ENCODE assay signal across 25 cellular contexts in the genomic region with DNA sequence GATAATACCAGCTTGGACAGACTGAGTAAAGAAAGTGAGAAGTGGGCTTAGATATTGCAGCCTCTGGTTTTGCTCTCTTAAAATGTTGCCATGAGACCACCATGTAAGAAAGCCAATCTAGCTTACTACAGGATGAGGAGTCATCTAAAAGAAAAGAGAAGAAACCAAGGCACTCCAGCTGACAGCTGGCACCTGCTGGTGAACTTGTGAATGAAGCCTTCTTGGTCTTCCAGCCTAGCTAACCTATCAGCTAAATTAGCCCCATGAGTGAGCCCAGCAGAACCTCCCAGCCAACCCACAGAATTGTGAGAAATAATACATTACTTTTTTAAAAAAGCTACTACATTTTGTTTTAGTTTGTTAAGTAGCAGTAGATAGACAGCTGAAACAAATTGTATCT.
"Had no signal": no experiment of that assay in that cellular context is flagged by ENCODE, and none has a peak within 500 bp of the region (broad histone marks: within the 10 kb centered on the region; RNA-seq: fewer than 3 reads in every experiment).

No MANE protein-coding gene starts in this region.

- H3K27me3 ChIP-seq: body of pancreas, breast epithelium had no signal

- H3K27ac ChIP-seq: adrenal gland, body of pancreas, breast epithelium had no signal

- DNase-seq: activated B cell treated with CpG ODN at 0.5 μM for 24 hours; activated CD4-positive, alpha-beta memory T cell treated with anti-CD3 and anti-CD28 coated beads for 36 hours; activated CD4-positive, alpha-beta T cell treated with anti-CD3 and anti-CD28 coated beads for 4 hours; activated CD4-positive, alpha-beta T cell treated with anti-CD3 and anti-CD28 coated beads, Interleukin-2, amount 50 U/mL, for 1 hour; activated CD4-positive, CD25-positive, alpha-beta regulatory T cell treated with anti-CD3 and anti-CD28 coated beads, Interleukin-2, amount 50 U/mL, for 72 hours; activated CD8-positive, alpha-beta memory T cell treated with anti-CD3 and anti-CD28 coated beads, Interleukin-2, amount 50 U/mL, for 4 hours; activated gamma-delta T cell treated with Interleukin-2 at 50 U/mL for 16 hours; activated naive CD4-positive, alpha-beta T cell treated with anti-CD3 and anti-CD28 coated beads for 36 hours; activated T-cell treated with anti-CD3 and anti-CD28 coated beads for 4 hours; activated T-cell treated with anti-CD3 and anti-CD28 coated beads, Interleukin-2, amount 50 U/mL, for 4 hours; adrenal gland; body of pancreas; MM.1S; MV-4-11; NCI-H1092; NCI-H1436 treated with DMSO at 0.1 percent for 48 hours; NCI-H1694 treated with DMSO at 0.1 percent for 48 hours; NCI-H2029; NCI-H345; NCI-H524 treated with DMSO at 0.1 percent for 48 hours; Right ventricle myocardium superior; T1000 had no signal

- H3K36me3 Mint-ChIP-seq: activated CD4-positive, alpha-beta memory T cell treated with anti-CD3 and anti-CD28 coated beads for 36 hours; activated naive CD4-positive, alpha-beta T cell treated with anti-CD3 and anti-CD28 coated beads, Interleukin-2, amount 50 U/mL, for 72 hours had no signal

- H3K27ac Mint-ChIP-seq: activated B cell treated with CpG ODN at 0.5 μM for 24 hours; activated CD4-positive, alpha-beta memory T cell treated with anti-CD3 and anti-CD28 coated beads for 36 hours; activated naive CD4-positive, alpha-beta T cell treated with anti-CD3 and anti-CD28 coated beads for 36 hours; activated naive CD4-positive, alpha-beta T cell treated with anti-CD3 and anti-CD28 coated beads, Interleukin-2, amount 50 U/mL, for 72 hours; activated T-helper 1 cell treated with anti-CD3 and anti-CD28 coated beads, Interleukin-12 subunit alpha, Interleukin-12 subunit beta, Interleukin-2, Interleukin-4 antibody, amounts not matched to agents 30 ng/mL and 10 ng/mL and 1 ng/mL, durations not matched to agents 14 hours and 24 hours and 36 hours had no signal

- H3K27me3 Mint-ChIP-seq: activated B cell treated with CpG ODN at 0.5 μM for 24 hours had no signal

- H3K9me3 ChIP-seq: adrenal gland, body of pancreas, breast epithelium had no signal

- H3K4me1 Mint-ChIP-seq: activated B cell treated with CpG ODN at 0.5 μM for 24 hours had no signal

- ATAC-seq: activated naive CD4-positive, alpha-beta T cell treated with anti-CD3 and anti-CD28 coated beads, Interleukin-2, amount 50 U/mL, for 72 hours; activated T-cell treated with anti-CD3 and anti-CD28 coated beads, Interleukin-2, amount 50 U/mL, for 4 hours; body of pancreas had no signal

- H3K4me3 Mint-ChIP-seq: activated B cell treated with CpG ODN at 0.5 μM for 24 hours; activated CD4-positive, alpha-beta memory T cell treated with anti-CD3 and anti-CD28 coated beads for 36 hours; activated naive CD4-positive, alpha-beta T cell treated with anti-CD3 and anti-CD28 coated beads for 36 hours; activated T-cell treated with anti-CD3 and anti-CD28 coated beads, Interleukin-2, amount 50 U/mL, for 4 hours; activated T-helper 1 cell treated with anti-CD3 and anti-CD28 coated beads, Interleukin-12 subunit alpha, Interleukin-12 subunit beta, Interleukin-2, Interleukin-4 antibody, amounts not matched to agents 30 ng/mL and 10 ng/mL and 1 ng/mL, durations not matched to agents 14 hours and 24 hours and 36 hours had no signal

- H3K4me1 ChIP-seq: adrenal gland, body of pancreas, breast epithelium had no signal

- H3K4me3 ChIP-seq: adrenal gland, body of pancreas, breast epithelium had no signal

- H3K36me3 ChIP-seq: adrenal gland, breast epithelium had no signal

- H3K9me3 Mint-ChIP-seq: activated B cell treated with CpG ODN at 0.5 μM for 24 hours; activated CD4-positive, alpha-beta memory T cell treated with anti-CD3 and anti-CD28 coated beads for 36 hours; activated naive CD4-positive, alpha-beta T cell treated with anti-CD3 and anti-CD28 coated beads for 36 hours; activated naive CD4-positive, alpha-beta T cell treated with anti-CD3 and anti-CD28 coated beads, Interleukin-2, amount 50 U/mL, for 72 hours; activated T-cell treated with anti-CD3 and anti-CD28 coated beads, Interleukin-2, amount 50 U/mL, for 4 hours; activated T-helper 1 cell treated with anti-CD3 and anti-CD28 coated beads, Interleukin-12 subunit alpha, Interleukin-12 subunit beta, Interleukin-2, Interleukin-4 antibody, amounts not matched to agents 30 ng/mL and 10 ng/mL and 1 ng/mL, durations not matched to agents 14 hours and 24 hours and 36 hours had no signal
